ENCODE assay signal across 8 cellular contexts in the genomic region with DNA sequence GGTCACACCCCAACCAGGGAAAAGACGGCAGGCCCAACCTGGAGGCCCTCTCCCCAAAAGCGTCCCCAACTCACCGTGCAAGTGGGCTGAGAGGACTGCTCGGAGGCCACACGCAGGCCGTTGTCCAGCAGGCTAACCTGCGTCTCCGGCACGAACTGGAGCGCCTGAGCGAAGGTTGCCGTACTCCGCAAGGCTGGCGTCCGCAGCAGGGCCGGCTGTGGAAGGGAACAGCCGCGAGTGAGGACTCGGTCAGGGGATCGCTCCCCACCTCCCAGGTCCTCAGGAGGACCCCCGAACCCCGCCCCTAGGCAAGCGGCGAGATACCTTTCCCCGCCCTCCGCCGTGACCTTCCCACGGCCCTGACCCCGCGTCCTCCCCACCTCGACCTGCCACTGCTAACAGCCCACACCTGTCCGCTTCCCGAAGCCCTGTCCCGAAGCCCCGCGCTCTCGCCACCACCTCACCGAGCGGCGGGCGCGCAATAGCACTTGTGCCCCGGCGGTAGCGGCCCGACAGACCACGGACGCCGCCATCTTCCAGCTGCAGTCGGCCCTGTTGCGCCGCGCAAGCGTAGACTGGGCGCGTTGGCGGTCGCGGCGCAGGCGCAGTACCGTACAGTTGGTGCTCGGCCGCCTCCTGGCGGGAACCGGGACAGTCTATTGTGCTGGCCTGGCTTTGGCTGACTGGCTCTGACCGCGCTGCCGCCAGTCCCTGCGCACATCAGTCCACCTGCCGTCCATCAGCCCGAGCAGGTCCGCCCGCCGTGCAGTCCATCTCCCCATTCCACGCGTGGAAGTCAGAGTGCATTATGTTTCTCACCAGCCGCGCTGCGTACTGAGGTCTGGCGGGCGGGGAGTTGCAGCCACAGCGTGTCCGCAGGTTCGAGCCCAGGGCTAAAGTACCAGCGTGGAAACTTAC. TPM values are rescaled to one million over a fixed set of nuclear protein-coding genes. Genes with fewer than 3 reads are reported as not detected.
A peak's percentile ranks its signal among the peaks of the same experiment; 100 is the strongest.
DNase-seq lines count a peak whose midpoint lies in the region; ATAC-seq and TF ChIP-seq lines count a peak whose summit lies in the region.

A gene (minus strand): TSS at position 559 of the 918 bp plus-strand sequence. CDS start 26 bp downstream, at position 533.

- H3K4me1 ChIP-seq in DND-41 (ENCODE audit: insufficient read depth, low read length) = peaks cover 29% of the 10 kb centered on the region
- peaks cover 0 to 10% (median 0%) of the 10 kb centered on the region in 4 donors for H3K4me1 ChIP-seq in Peyer's patch
- H3K4me1 ChIP-seq in esophagus muscularis mucosa = peaks cover 18 to 45% (median 26%) of the 10 kb centered on the region in 4 donors

- WGBS in esophagus muscularis mucosa = 4% methylated on average over 30 of the region's 86 CpGs

- H3K27me3 Mint-ChIP-seq in activated T-cell treated with anti-CD3 and anti-CD28 coated beads, Interleukin-2, amount 50 U/mL, for 72 hours (ENCODE audit: low read depth) = no peaks in the 10 kb centered on the region

- peaks cover 42% of the 10 kb centered on the region for H3K4me1 Mint-ChIP-seq in activated T-cell treated with anti-CD3 and anti-CD28 coated beads, Interleukin-2, amount 50 U/mL, for 72 hours (ENCODE audit: low read depth)

- no peaks in the 10 kb centered on the region for H3K27me3 ChIP-seq in DND-41 (ENCODE audit: insufficient read depth, low read length, poor library complexity)
- H3K27me3 ChIP-seq in Peyer's patch = no peaks in the 10 kb centered on the region
- no peaks in the 10 kb centered on the region for H3K27me3 ChIP-seq in esophagus muscularis mucosa

- peak within 1 kb of the TSS; percentile 98 for H3K4me2 ChIP-seq in DND-41 (ENCODE audit: insufficient read depth, low read length)

- peaks cover 2% of the 10 kb centered on the region; the same call in 1 of the 2 replicates for H4K20me1 ChIP-seq in DND-41 (ENCODE audit: insufficient read depth, low read length)

- peaks cover 0 to 2% of the 10 kb centered on the region in 2 donors for H3K9me3 Mint-ChIP-seq in activated T-cell treated with anti-CD3 and anti-CD28 coated beads, Interleukin-2, amount 50 U/mL, for 72 hours

- TF ChIP-seq POLR2A in Peyer's patch (IDR thresholded peaks at IDR 0.05) (peak; percentile 82 to 93), esophagus muscularis mucosa (IDR thresholded peaks at IDR 0.05; ENCODE audit: low read depth) (peak; percentile 77)

- H3K79me2 ChIP-seq in DND-41 (ENCODE audit: insufficient read depth, low read length) = peaks cover 37% of the 10 kb centered on the region

- H3K27ac Mint-ChIP-seq in activated T-cell treated with anti-CD3 and anti-CD28 coated beads, Interleukin-2, amount 50 U/mL, for 72 hours = peak within 1 kb of the TSS; percentile 97

- H3K9me3 ChIP-seq in DND-41 (ENCODE audit: insufficient read depth, low read length, severe bottlenecking) (no peaks in the 10 kb centered on the region), Peyer's patch (no peaks in the 10 kb centered on the region), esophagus muscularis mucosa (no peaks in the 10 kb centered on the region)

- H2AFZ ChIP-seq in DND-41 (ENCODE audit: low read depth, low read length) = peak within 1 kb of the TSS; percentile 99

- H3K4me3 Mint-ChIP-seq in activated T-cell treated with anti-CD3 and anti-CD28 coated beads, Interleukin-2, amount 50 U/mL, for 72 hours = peak within 1 kb of the TSS; percentile 96 to 98

- TF ChIP-seq EP300 in esophagus muscularis mucosa (IDR thresholded peaks at IDR 0.05) = no peak

- peak; percentile 92 for DNase-seq in DND-41
- peak; percentile 75 for DNase-seq in KG1 (lab: John Stamatoyannopoulos, UW)
- peak; percentile 85 to 95 (median 93) for DNase-seq in Peyer's patch
- DNase-seq in activated T-cell treated with anti-CD3 and anti-CD28 coated beads, Interleukin-2, amount 50 U/mL, for 72 hours = peak; percentile 94 to 95
- DNase-seq in esophagus muscularis mucosa (ENCODE audit: extremely low spot score) = peak; percentile 93
- peak; percentile 92 for DNase-seq in myocyte (ENCODE audit: low read depth)
- DNase-seq in stimulated activated CD8-positive, alpha-beta memory T cell treated with anti-CD3 and anti-CD28 coated beads, Interleukin-7, amount 100 ng/mL, for 48 hours (ENCODE audit: extremely low read depth in 1 of 2, low read depth in 1 of 2) = peak; percentile 82 to 89

- peak; percentile 79 for TF ChIP-seq CTCF in DND-41 (IDR thresholded peaks at IDR 0.05; ENCODE audit: borderline replicate concordance, extremely low read depth, low read length, poor library complexity, severe bottlenecking)
- peak; percentile 50 to 97 (median 90) for TF ChIP-seq CTCF in Peyer's patch (IDR thresholded peaks at IDR 0.05)
- TF ChIP-seq CTCF in esophagus muscularis mucosa (IDR thresholded peaks at IDR 0.05) = peak; percentile 71 to 92 (median 86)

- intact Hi-C loops in esophagus muscularis mucosa (cut with DNase I) = no loop called here

- peak within 1 kb of the TSS; percentile 88 for H3K9ac ChIP-seq in DND-41 (ENCODE audit: low read depth, low read length)

- ATAC-seq in DND-41 (ENCODE audit: insufficient read depth, low read depth) = peak; percentile 99
- ATAC-seq in GM21723 (IDR thresholded peaks at IDR 0.05; ENCODE audit: unreplicated experiment) = peak; percentile 96
- ATAC-seq in activated T-cell treated with anti-CD3 and anti-CD28 coated beads, Interleukin-2, amount 50 U/mL, for 72 hours (replicated peaks in 1 of 2) = peak; percentile 92 to 94

- H3K27ac ChIP-seq in DND-41 (ENCODE audit: low read length) (peak within 1 kb of the TSS; percentile 94), Peyer's patch (peak within 1 kb of the TSS; percentile 78 to 96 (median 88)), esophagus muscularis mucosa (replicated peaks in 1 of 4) (peak within 1 kb of the TSS; percentile 88 to 93 (median 92))

- peaks cover 35% of the 10 kb centered on the region for H3K36me3 ChIP-seq in DND-41 (ENCODE audit: insufficient read depth, low read length)
- H3K36me3 ChIP-seq in Peyer's patch = peaks cover 0 to 34% (median 0%) of the 10 kb centered on the region in 3 donors
- peaks cover 7 to 28% (median 23%) of the 10 kb centered on the region in 4 donors for H3K36me3 ChIP-seq in esophagus muscularis mucosa

- H3K4me3 ChIP-seq in DND-41 (ENCODE audit: low read depth in 1 of 2, low read length in 2 of 2) (peak within 1 kb of the TSS; percentile 78 to 97), Peyer's patch (peak within 1 kb of the TSS; percentile 82 to 100 (median 86)), esophagus muscularis mucosa (peak within 1 kb of the TSS; percentile 88 to 99 (median 92))

- peaks cover 13 to 18% of the 10 kb centered on the region in 2 donors for H3K36me3 Mint-ChIP-seq in activated T-cell treated with anti-CD3 and anti-CD28 coated beads, Interleukin-2, amount 50 U/mL, for 72 hours (ENCODE audit: insufficient read depth in 2 of 2)

RNA-seq across cellular contexts. Expression of the gene that starts here (rescaled TPM):
- total RNA-seq in Peyer's patch (100 to 1,000 TPM; 313 to 857 (median 761) TPM), esophagus muscularis mucosa (100 to 1,000 TPM; 265 to 340 (median 295) TPM), myocyte (390 and 418 TPM in 2 replicates)
- total RNA-seq in activated T-cell treated with anti-CD3 and anti-CD28 coated beads, Interleukin-2, amount 50 U/mL, for 72 hours = 100 to 1,000 TPM; 205 to 228 TPM
- 240 TPM for polyA plus RNA-seq in myocyte (2012)

Comparison
In these comparisons a context has a peak if more than half of its experiments do, and no peak if none do; other contexts are left out.
1. Peak in every context shown above with its lines: DNase-seq, ATAC-seq, H3K4me3 ChIP-seq and H3K27ac ChIP-seq.